Comparison of ENCODE assay signal across 8 cellular contexts in genomic region chr14:103522649-103523582, GRCh38. TPM values are rescaled to one million over a fixed set of nuclear protein-coding genes. Genes with fewer than 3 reads are reported as not detected.
DNase-seq lines count a peak whose midpoint lies in the region; ATAC-seq and TF ChIP-seq lines count a peak whose summit lies in the region.

Gene CKB, minus strand, starts transcription at chr14:103522830. Its CDS starts 337 bp downstream, at chr14:103522493.

- H3K4me3 ChIP-seq in ACC112 (ENCODE audit: low read depth, low read length) (peak within 1 kb of the TSS; percentile 84), ascending aorta (peak within 1 kb of the TSS; percentile 73 to 75)

- no peaks in the 10 kb centered on the region for H3K27me3 Mint-ChIP-seq in progenitor cell of endocrine pancreas

- TF ChIP-seq CTCF in GM13976 (IDR thresholded peaks at IDR 0.05; ENCODE audit: borderline replicate concordance, control extremely low read depth, extremely low read depth, insufficient read depth, missing control alignments) (no peak), ascending aorta (IDR thresholded peaks at IDR 0.05) (no peak), progenitor cell of endocrine pancreas (IDR thresholded peaks at IDR 0.05; ENCODE audit: unreplicated experiment) (no peak)

- peaks cover 8% of the 10 kb centered on the region for H3K36me3 Mint-ChIP-seq in progenitor cell of endocrine pancreas (ENCODE audit: insufficient read depth)

- intact Hi-C loops in ascending aorta (cut with DNase I): no loop called here

- H3K9me3 ChIP-seq in ascending aorta: no peaks in the 10 kb centered on the region

- H3K27ac ChIP-seq in ACC112 (ENCODE audit: low read depth, low read length): no peak within 1 kb of the TSS
- peak within 1 kb of the TSS; percentile 79 to 82 for H3K27ac ChIP-seq in ascending aorta

- H3K27ac Mint-ChIP-seq in progenitor cell of endocrine pancreas: peak within 1 kb of the TSS; percentile 90

- peaks cover 42% of the 10 kb centered on the region for H3K4me1 ChIP-seq in ACC112 (ENCODE audit: control insufficient read depth, insufficient read depth, low read length, unreplicated experiment)
- peaks cover 24 to 30% of the 10 kb centered on the region in 2 donors for H3K4me1 ChIP-seq in ascending aorta

- peak; percentile 74 for DNase-seq in GM13976 (ENCODE audit: low spot score)
- DNase-seq in NCI-H446 (lab: John Stamatoyannopoulos, UW): peak; percentile 45 to 92
- DNase-seq in ascending aorta (ENCODE audit: low spot score in 2 of 2): peak in 1 of 2 donors; percentile 82
- peak; percentile 93 for DNase-seq in hepatic stellate cell (ENCODE audit: low spot score)
- peak; percentile 59 for DNase-seq in progenitor cell of endocrine pancreas (ENCODE audit: low spot score, unreplicated experiment)
- no peak for DNase-seq in GDM1 (lab: John Stamatoyannopoulos, UW)

- H3K4me3 Mint-ChIP-seq in progenitor cell of endocrine pancreas (ENCODE audit: low read depth): peak within 1 kb of the TSS; percentile 78

- in situ Hi-C loops in GM13976 (cut with MboI; ENCODE audit: low sequenced_read_pairs, unreplicated experiment): no loop called here

- H3K36me3 ChIP-seq in ACC112 (ENCODE audit: insufficient read depth, low read length): no peaks in the 10 kb centered on the region
- H3K36me3 ChIP-seq in ascending aorta: no peaks in the 10 kb centered on the region

- no peak within 1 kb of the TSS for H2AFZ ChIP-seq in ACC112 (ENCODE audit: low read length, unreplicated experiment)

- H3K27me3 ChIP-seq in ACC112 (ENCODE audit: insufficient read depth, low read length) (peaks cover 23% of the 10 kb centered on the region), ascending aorta (no peaks in the 10 kb centered on the region)

- ATAC-seq in HG03354 (IDR thresholded peaks at IDR 0.05; ENCODE audit: poor library complexity, severe bottlenecking, unreplicated experiment): no peak

- no peaks in the 10 kb centered on the region for H3K9me3 Mint-ChIP-seq in progenitor cell of endocrine pancreas (ENCODE audit: low read depth)

- no peaks in the 10 kb centered on the region for H3K79me2 ChIP-seq in ACC112 (ENCODE audit: control insufficient read depth, insufficient read depth, low read length, unreplicated experiment)

- H3K4me1 Mint-ChIP-seq in progenitor cell of endocrine pancreas (ENCODE audit: low read depth): peaks cover 43% of the 10 kb centered on the region

RNA-seq across cellular contexts. Expression of gene CKB, which starts in this region (rescaled TPM):
- total RNA-seq in ascending aorta (144 TPM), progenitor cell of endocrine pancreas (929 and 983 TPM in 2 replicates)
